Comparison of ENCODE assay signal across 12 cellular contexts in the genomic region with DNA sequence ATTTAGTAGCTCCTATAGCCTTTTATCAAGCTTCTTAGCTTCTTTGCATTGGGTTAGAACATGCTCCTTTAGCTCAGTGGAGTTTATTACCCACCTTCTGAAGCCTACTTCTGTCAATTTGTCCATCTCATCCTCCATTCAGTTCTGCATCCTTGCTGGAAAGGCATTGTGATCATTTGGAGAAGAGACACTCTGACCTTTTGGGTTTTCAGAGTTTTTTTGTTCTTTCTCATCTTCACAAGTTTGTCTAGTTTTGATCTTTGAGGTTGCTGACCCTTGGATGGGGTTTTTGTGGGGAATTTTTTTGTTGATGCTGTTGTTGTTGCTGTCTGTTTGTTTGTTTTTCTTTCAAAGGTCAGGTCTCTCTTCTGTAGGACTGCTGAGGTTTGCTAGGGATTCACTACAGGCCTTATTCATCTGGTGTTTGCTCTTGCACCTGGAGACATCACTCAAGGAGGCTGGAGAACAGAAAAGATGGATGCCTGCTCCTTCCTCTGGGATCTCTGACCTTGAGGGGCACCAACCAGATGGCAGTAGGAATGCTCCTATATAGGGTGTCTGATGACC.
"Had no signal": no experiment of that assay in that cellular context is flagged by ENCODE, and none has a peak within 500 bp of the region (broad histone marks: within the 10 kb centered on the region; RNA-seq: fewer than 3 reads in every experiment).

No MANE protein-coding gene starts in this region.

- H3K4me3 Mint-ChIP-seq: activated T-cell treated with anti-CD3 and anti-CD28 coated beads, Interleukin-2, amount 50 U/mL, for 24 hours; nephron; stimulated activated naive CD8-positive, alpha-beta T cell treated with anti-CD3 and anti-CD28 coated beads, Interleukin-15, Interleukin-2, amounts not matched to agents 100 ng/mL and 50 ng/mL, for 24 hours; T-cell; WTC11 had no signal

- H3K4me3 ChIP-seq: lower lobe of right lung, upper lobe of right lung had no signal

- H3K27ac Mint-ChIP-seq: activated T-cell treated with anti-CD3 and anti-CD28 coated beads, Interleukin-2, amount 50 U/mL, for 24 hours; nephron; WTC11 had no signal

- ATAC-seq: lower lobe of right lung, sciatic nerve, T-cell, upper lobe of right lung, WTC11 had no signal

- DNase-seq: activated CD4-positive, alpha-beta T cell treated with anti-CD3 and anti-CD28 coated beads, Interleukin-2, amount 50 U/mL, for 1 hour; activated T-cell treated with anti-CD3 and anti-CD28 coated beads, Interleukin-2, amount 50 U/mL, for 24 hours; foreskin melanocyte; head of caudate nucleus; lower lobe of right lung; stimulated activated CD4-positive, alpha-beta T cell treated with anti-CD3 and anti-CD28 coated beads, Interleukin-2, amount 100 ng/mL, for 24 hours; T-cell; upper lobe of right lung had no signal

- H3K36me3 ChIP-seq: lower lobe of right lung, upper lobe of right lung had no signal

- H3K27ac ChIP-seq: lower lobe of right lung, upper lobe of right lung had no signal

- H3K27me3 Mint-ChIP-seq: activated T-cell treated with anti-CD3 and anti-CD28 coated beads, Interleukin-2, amount 50 U/mL, for 24 hours; stimulated activated naive CD8-positive, alpha-beta T cell treated with anti-CD3 and anti-CD28 coated beads, Interleukin-15, Interleukin-2, amounts not matched to agents 100 ng/mL and 50 ng/mL, for 24 hours; T-cell had no signal

- H3K4me1 Mint-ChIP-seq: nephron, WTC11 had no signal

- H3K27me3 ChIP-seq: upper lobe of right lung had no signal

- H3K4me1 ChIP-seq: lower lobe of right lung, upper lobe of right lung had no signal
